8 cellular contexts compared by ENCODE assay signal in genomic region chr10:128062837-128063563, GRCh38.
DNase-seq lines count a peak whose midpoint lies in the region; ATAC-seq and TF ChIP-seq lines count a peak whose summit lies in the region.

No MANE protein-coding gene starts in this region.

- no peak for TF ChIP-seq EP300 in stomach (IDR thresholded peaks at IDR 0.05)

- DNase-seq in GDM1 (lab: John Stamatoyannopoulos, UW) (peak; percentile 64), MV-4-11 (lab: John Stamatoyannopoulos, UW) (peak; percentile 94), right lobe of liver (peak in 1 of 3 donors; percentile 55), stomach (no peak), erythroblast (lab: John Stamatoyannopoulos, UW) (no peak), NCI-H2227 treated with DMSO at 0.1 percent for 48 hours (lab: John Stamatoyannopoulos, UW) (no peak)
- peak; percentile 75 for DNase-seq in activated naive CD4-positive, alpha-beta T cell treated with anti-CD3 and anti-CD28 coated beads, Interleukin-2, amount 10 ng/mL, durations not matched to agents 7 days and 5 days

- CTCF ChIA-PET in activated naive CD4-positive, alpha-beta T cell treated with anti-CD3 and anti-CD28 coated beads, Interleukin-2, amount 10 ng/mL, durations not matched to agents 7 days and 5 days (lab: Charles Lee): interaction anchor here (0.9 to 17.4 kb wide), 10 partner anchors 11 to 156 kb away, joined by 3 to 288 read pairs (median 4); partner anchors contain the start of gene PTPRE

- no peak for TF ChIP-seq CTCF in right lobe of liver (IDR thresholded peaks at IDR 0.05)
- TF ChIP-seq CTCF in stomach (IDR thresholded peaks at IDR 0.05): no peak

- peaks cover 76% of the 10 kb centered on the region for H3K4me1 Mint-ChIP-seq in activated naive CD4-positive, alpha-beta T cell treated with anti-CD3 and anti-CD28 coated beads, Interleukin-2, amount 10 ng/mL, durations not matched to agents 7 days and 5 days

- H3K27me3 ChIP-seq in right lobe of liver: no peaks in the 10 kb centered on the region
- H3K27me3 ChIP-seq in stomach: no peaks in the 10 kb centered on the region

- peak; percentile 44 for ATAC-seq in GM21825 (IDR thresholded peaks at IDR 0.05; ENCODE audit: unreplicated experiment)
- ATAC-seq in right lobe of liver: peak; percentile 50 to 63 (median 58)

- H3K27me3 Mint-ChIP-seq in activated naive CD4-positive, alpha-beta T cell treated with anti-CD3 and anti-CD28 coated beads, Interleukin-2, amount 10 ng/mL, durations not matched to agents 7 days and 5 days: no peaks in the 10 kb centered on the region

- WGBS in right lobe of liver (ENCODE audit: insufficient coverage, low coverage, low lambda C conversion rate, missing lambda C conversion rate): 14% methylated on average over 18 of the region's 20 CpGs
- WGBS in stomach, 5 donors: 51 to 63% (median 55%) methylated on average over 19 to 20 of the region's 20 CpGs

- H3K9me3 ChIP-seq in right lobe of liver (no peaks in the 10 kb centered on the region), stomach (no peaks in the 10 kb centered on the region)

- peak overlapping the region; percentile 89 for H3K27ac Mint-ChIP-seq in activated naive CD4-positive, alpha-beta T cell treated with anti-CD3 and anti-CD28 coated beads, Interleukin-2, amount 10 ng/mL, durations not matched to agents 7 days and 5 days

- peak overlapping the region; percentile 68 for H3K4me3 Mint-ChIP-seq in activated naive CD4-positive, alpha-beta T cell treated with anti-CD3 and anti-CD28 coated beads, Interleukin-2, amount 10 ng/mL, durations not matched to agents 7 days and 5 days

- peaks cover 62% of the 10 kb centered on the region for H3K36me3 Mint-ChIP-seq in activated naive CD4-positive, alpha-beta T cell treated with anti-CD3 and anti-CD28 coated beads, Interleukin-2, amount 10 ng/mL, durations not matched to agents 7 days and 5 days

- H3K36me3 ChIP-seq in right lobe of liver (peaks cover 0 to 1% (median 0%) of the 10 kb centered on the region in 4 donors), stomach (peaks cover 6 to 67% (median 43%) of the 10 kb centered on the region in 4 donors)

- TF ChIP-seq POLR2A in right lobe of liver (IDR thresholded peaks at IDR 0.05): no peak
- TF ChIP-seq POLR2A in stomach (IDR thresholded peaks at IDR 0.05): no peak
- TF ChIP-seq POLR2A in erythroblast (IDR thresholded peaks at IDR 0.05; ENCODE audit: low read length): no peak

- H3K4me3 ChIP-seq in right lobe of liver (no peak overlapping the region), stomach (peak overlapping the region in 2 of 4 donors; percentile 5 to 7)

- H3K9me3 Mint-ChIP-seq in activated naive CD4-positive, alpha-beta T cell treated with anti-CD3 and anti-CD28 coated beads, Interleukin-2, amount 10 ng/mL, durations not matched to agents 7 days and 5 days: peaks cover 6% of the 10 kb centered on the region

- intact Hi-C loops in right lobe of liver (cut with DNase I): no loop called here
- intact Hi-C loops in stomach (cut with DNase I; ENCODE audit: low total_unique reads): no loop called here

- H3K27ac ChIP-seq in right lobe of liver (peak overlapping the region; percentile 34 to 82 (median 62)), stomach (peak overlapping the region; percentile 29 to 87 (median 70))

- H3K4me1 ChIP-seq in right lobe of liver (no peaks in the 10 kb centered on the region), stomach (peaks cover 13 to 39% (median 16%) of the 10 kb centered on the region in 4 donors)

Comparison
In these comparisons a context has a peak if more than half of its experiments do, and no peak if none do; other contexts are left out.
1. DNase-seq: peak in GDM1 (single experiment), MV-4-11 (single experiment) and activated naive CD4-positive, alpha-beta T cell treated with anti-CD3 and anti-CD28 coated beads, Interleukin-2, amount 10 ng/mL, durations not matched to agents 7 days and 5 days (single experiment); none in stomach (single experiment), erythroblast (0 of 2) and NCI-H2227 treated with DMSO at 0.1 percent for 48 hours (single experiment).